ENCODE assay signal across 8 cellular contexts in genomic region chr9:136551401-136552116, GRCh38. TPM values are rescaled to one million over a fixed set of nuclear protein-coding genes. Genes with fewer than 3 reads are reported as not detected.
DNase-seq lines count a peak whose midpoint lies in the region; ATAC-seq and TF ChIP-seq lines count a peak whose summit lies in the region.

No MANE protein-coding gene starts in this region.

- H3K4me2 ChIP-seq in MM.1S (ENCODE audit: low read depth, low read length): no peak overlapping the region

- no peak for TF ChIP-seq CTCF in GM10248 (IDR thresholded peaks at IDR 0.05; ENCODE audit: control extremely low read depth, extremely low read depth, low read depth, missing control alignments)
- no peak for TF ChIP-seq CTCF in RWPE1 (conservative IDR thresholded peaks at IDR 0.05; ENCODE audit: low read depth)
- TF ChIP-seq CTCF in fibroblast of mammary gland (conservative IDR thresholded peaks at IDR 0.05; ENCODE audit: control insufficient read depth, insufficient read depth, low read depth, low read length): no peak
- TF ChIP-seq CTCF in psoas muscle (IDR thresholded peaks at IDR 0.05): no peak
- TF ChIP-seq CTCF in MM.1S (IDR thresholded peaks at IDR 0.05; ENCODE audit: low read length): no peak

- H3K79me2 ChIP-seq in MM.1S (ENCODE audit: low read length): no peaks in the 10 kb centered on the region; the same call in 1 of the 2 replicates

- H3K27ac ChIP-seq in RWPE1: peak overlapping the region; percentile 100
- H3K27ac ChIP-seq in psoas muscle: no peak overlapping the region
- H3K27ac ChIP-seq in MM.1S (ENCODE audit: low read length): no peak overlapping the region

- H3K9me3 ChIP-seq in psoas muscle: no peaks in the 10 kb centered on the region
- no peaks in the 10 kb centered on the region for H3K9me3 ChIP-seq in MM.1S (replicated peaks; ENCODE audit: insufficient read depth, low read length)

- no peak overlapping the region for H3K9ac ChIP-seq in MM.1S (ENCODE audit: low read length)

- no peaks in the 10 kb centered on the region for H3K27me3 ChIP-seq in psoas muscle (ENCODE audit: insufficient read depth in 3 of 3, low read length in 2 of 3)
- H3K27me3 ChIP-seq in MM.1S (replicated peaks; ENCODE audit: insufficient read depth, low read length): peaks cover 35% of the 10 kb centered on the region

- H2AFZ ChIP-seq in MM.1S (ENCODE audit: low read length): no peak overlapping the region

- no peaks in the 10 kb centered on the region for H4K20me1 ChIP-seq in MM.1S (ENCODE audit: insufficient read depth, low read length)

- H3K9me2 ChIP-seq in MM.1S (replicated peaks; ENCODE audit: insufficient read depth, low read length): no peaks in the 10 kb centered on the region

- H3K4me1 ChIP-seq in psoas muscle: peaks cover 21% of the 10 kb centered on the region
- H3K4me1 ChIP-seq in MM.1S (ENCODE audit: low read length): peaks cover 7% of the 10 kb centered on the region

- H3F3A ChIP-seq in MM.1S (ENCODE audit: insufficient read depth, low read length): peaks cover 3% of the 10 kb centered on the region; the same call in 1 of the 2 replicates

- WGBS in psoas muscle, 3 donors: 48 to 54% (median 49%) methylated on average over 22 of the region's 22 CpGs

- DNase-seq in GM10248 (ENCODE audit: extremely low spot score) (peak; percentile 81), RWPE1 (ENCODE audit: low spot score) (peak; percentile 99), fibroblast of mammary gland (ENCODE audit: low read depth) (peak; percentile 78), psoas muscle (peak; percentile 74 to 80), MM.1S (no peak), NCI-H748 (lab: John Stamatoyannopoulos, UW; ENCODE audit: unreplicated experiment) (no peak)
- DNase-seq in activated CD8-positive, alpha-beta memory T cell treated with anti-CD3 and anti-CD28 coated beads, Interleukin-2, amount 50 U/mL, for 48 hours: no peak

- intact Hi-C loops in psoas muscle (cut with DNase I): no loop called here

- H3K36me3 ChIP-seq in psoas muscle (ENCODE audit: insufficient read depth in 1 of 2, low read depth in 1 of 2) (no peaks in the 10 kb centered on the region), MM.1S (replicated peaks; ENCODE audit: insufficient read depth, low read length) (no peaks in the 10 kb centered on the region)

- CTCF ChIA-PET in GM10248 (lab: Yijun Ruan, JAX) (interaction anchor here (0.9 to 1.7 kb wide), 8 partner anchors 11 to 187 kb away, joined by 3 to 5 read pairs (median 4); no protein-coding TSS in a partner anchor), RWPE1 (lab: Yijun Ruan, JAX) (interaction anchor here (0.5 to 1.0 kb wide), 4 partner anchors 13 to 64 kb away, joined by 3 to 6 read pairs (median 4); no protein-coding TSS in a partner anchor)

- peak overlapping the region; percentile 26 for H3K4me3 ChIP-seq in fibroblast of mammary gland (ENCODE audit: control insufficient read depth, low read depth, low read length)
- no peak overlapping the region for H3K4me3 ChIP-seq in psoas muscle
- H3K4me3 ChIP-seq in MM.1S (ENCODE audit: low read length): no peak overlapping the region

- POLR2A ChIA-PET in GM10248 (lab: Yijun Ruan, JAX): interaction anchor here (0.7 to 1.0 kb wide), 2 partner anchors 26 to 176 kb away, joined by 3 to 4 read pairs; no protein-coding TSS in a partner anchor
- POLR2A ChIA-PET in RWPE1 (lab: Yijun Ruan, JAX; ENCODE audit: low non-redundant PET): interaction anchor here (0.7 to 2.2 kb wide), 2 partner anchors 12 to 26 kb away, joined by 3 to 8 read pairs; no protein-coding TSS in a partner anchor

- ATAC-seq in psoas muscle: no peak
- ATAC-seq in HG03095 (IDR thresholded peaks at IDR 0.05; ENCODE audit: unreplicated experiment): no peak

RNA-seq across cellular contexts. Expression of gene NOTCH1, which starts 5.7 kb away (rescaled TPM):
- 10 to 100 TPM in 3 of 4 donors, 1 to 10 TPM in 1; 8.7 to 15.4 (median 12.3) TPM for total RNA-seq in psoas muscle
- polyA plus RNA-seq in psoas muscle: 1 to 10 TPM; 1.8 to 3.8 (median 2.9) TPM

Comparison
In these comparisons a context has a peak if more than half of its experiments do, and no peak if none do; other contexts are left out.
1. DNase-seq: peak in GM10248 (single experiment), RWPE1 (single experiment), fibroblast of mammary gland (single experiment) and psoas muscle (2 of 2); none in MM.1S (single experiment), activated CD8-positive, alpha-beta memory T cell treated with anti-CD3 and anti-CD28 coated beads, Interleukin-2, amount 50 U/mL, for 48 hours (single experiment) and NCI-H748 (single experiment).